ENCODE assay signal across 11 cellular contexts in the genomic region with DNA sequence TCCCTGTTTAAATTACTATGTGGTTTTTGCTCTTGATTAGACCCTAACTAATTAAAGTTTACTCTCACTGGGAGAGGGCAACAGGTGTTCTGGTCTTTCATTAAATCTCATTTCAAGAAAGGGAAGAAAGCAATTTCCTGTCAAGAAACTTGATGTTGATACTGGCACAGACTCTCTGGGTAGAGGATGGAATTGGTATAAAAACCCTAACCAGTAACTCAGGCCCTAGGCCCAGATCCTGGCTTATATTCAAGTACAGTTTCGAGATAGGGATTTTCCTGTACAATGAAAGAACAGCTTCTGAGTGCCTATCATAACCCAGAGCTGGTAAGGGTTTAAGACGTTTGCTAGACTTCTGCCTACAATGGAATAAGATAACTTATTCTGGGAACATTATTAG.
DNase-seq lines count a peak whose midpoint lies in the region; ATAC-seq and TF ChIP-seq lines count a peak whose summit lies in the region.
"Had no signal": no experiment of that assay in that cellular context is flagged by ENCODE, and none has a peak within 500 bp of the region (broad histone marks: within the 10 kb centered on the region; RNA-seq: fewer than 3 reads in every experiment).

No MANE protein-coding gene starts in this region.

- H4K5ac ChIP-seq in H9 (ENCODE audit: insufficient read length, low read depth, low read length) = no peak overlapping the region

- no peaks in the 10 kb centered on the region for H4K20me1 ChIP-seq in H9 (ENCODE audit: control insufficient read depth, insufficient read depth, insufficient read length)

- no peaks in the 10 kb centered on the region for H3K79me2 ChIP-seq in H9 (ENCODE audit: insufficient read depth, low read length)

- no peak overlapping the region for H2BK120ac ChIP-seq in H9 (ENCODE audit: low read depth, low read length, poor library complexity, severe bottlenecking)

- H4K91ac ChIP-seq in H9 (ENCODE audit: insufficient read length, low read depth, low read length) = no peak overlapping the region

- no peaks in the 10 kb centered on the region for H3K23me2 ChIP-seq in H9 (ENCODE audit: insufficient read length, low read depth, low read length, poor library complexity, severe bottlenecking)

- no peak overlapping the region for H3K56ac ChIP-seq in H9 (ENCODE audit: insufficient read length, low read depth, low read length)

- peak overlapping the region in 3 of 4 donors; percentile 21 to 29 (median 23) for H3K27ac ChIP-seq in gastroesophageal sphincter
- no peak overlapping the region for H3K27ac ChIP-seq in H9 (ENCODE audit: insufficient read length, low read depth, low read length)
- H3K27ac ChIP-seq: neutrophil had no signal

- H3K4me3 Mint-ChIP-seq in Caco-2 (ENCODE audit: unreplicated experiment) = no peak overlapping the region
- no peak overlapping the region for H3K4me3 Mint-ChIP-seq in H9

- 25 to 37% methylated on average over 1 to 2 of the region's 2 CpGs for WGBS in gastroesophageal sphincter (ENCODE audit: low coverage in 1 of 2), 2 donors
- WGBS in H9 (ENCODE audit: extremely low coverage, insufficient read length, low lambda C conversion rate) = no CpG with 5 or more reads among the region's 2 CpGs

- TF ChIP-seq CTCF in gastroesophageal sphincter (IDR thresholded peaks at IDR 0.05) (no peak), Caco-2 (IDR thresholded peaks at IDR 0.05; ENCODE audit: insufficient read depth in 1 of 2, low read depth in 1 of 2, low read length in 1 of 2, severe bottlenecking in 1 of 2, unreplicated experiment in 1 of 2) (no peak), H9 (conservative IDR thresholded peaks at IDR 0.05) (no peak)

- H3K36me3 ChIP-seq in gastroesophageal sphincter = peaks cover 0 to 27% of the 10 kb centered on the region in 2 donors
- no peaks in the 10 kb centered on the region for H3K36me3 ChIP-seq in Caco-2 (ENCODE audit: control insufficient read depth, insufficient read depth, low read length)
- H3K36me3 ChIP-seq: neutrophil had no signal

- no peaks in the 10 kb centered on the region for H3K27me3 ChIP-seq in gastroesophageal sphincter
- no peaks in the 10 kb centered on the region for H3K27me3 ChIP-seq in Caco-2 (replicated peaks; ENCODE audit: control insufficient read depth, insufficient read depth, low read length)
- H3K27me3 ChIP-seq in H9 (ENCODE audit: insufficient read depth, low read length) = no peaks in the 10 kb centered on the region
- H3K27me3 ChIP-seq: neutrophil had no signal

- TF ChIP-seq POLR2A in gastroesophageal sphincter (IDR thresholded peaks at IDR 0.05) = no peak

- H3K4me1 ChIP-seq in gastroesophageal sphincter = peaks cover 3 to 21% (median 3%) of the 10 kb centered on the region in 3 donors
- H3K4me1 ChIP-seq in Caco-2 = no peaks in the 10 kb centered on the region
- no peaks in the 10 kb centered on the region for H3K4me1 ChIP-seq in H9 (ENCODE audit: insufficient read depth, low read length)

- H3K4me1 Mint-ChIP-seq in Caco-2 (ENCODE audit: low read depth, unreplicated experiment) (peaks cover 7% of the 10 kb centered on the region), H9 (peaks cover 4% of the 10 kb centered on the region in 2 experiments; a peak in 3 of 4 replicates)

- H3K14ac ChIP-seq in H9 (ENCODE audit: insufficient read depth, low read length) = no peak overlapping the region

- H3K4ac ChIP-seq in H9 (ENCODE audit: low read depth, low read length) = no peak overlapping the region

- H3K9ac ChIP-seq in H9 (ENCODE audit: extremely low read depth, insufficient read length, low read length) = no peak overlapping the region

- no peak overlapping the region for H2BK5ac ChIP-seq in H9 (ENCODE audit: insufficient read length, low read length)

- no peak overlapping the region for H2BK12ac ChIP-seq in H9 (ENCODE audit: insufficient read length, low read depth, low read length)

- DNase-seq in Caco-2 (no peak), NCI-H2196 (lab: John Stamatoyannopoulos, UW; ENCODE audit: unreplicated experiment) (no peak), H9 (no peak), NCI-H1694 treated with DMSO at 0.1 percent for 48 hours (lab: John Stamatoyannopoulos, UW) (no peak)
- DNase-seq: EL, SHP77 treated with DMSO at 0.1 percent for 48 hours had no signal

- no TSS peak for BruUV-seq in Caco-2 (replicated peaks; lab: Mats Ljungman, UMichigan)

- peaks cover 10% of the 10 kb centered on the region for H3K9me3 Mint-ChIP-seq in Caco-2 (ENCODE audit: unreplicated experiment)
- peaks cover 12 to 15% of the 10 kb centered on the region in 2 experiments for H3K9me3 Mint-ChIP-seq in H9

- no peak overlapping the region for H3T11ph ChIP-seq in H9 (ENCODE audit: low read length)

- no peak overlapping the region for H3K18ac ChIP-seq in H9 (ENCODE audit: insufficient read length, low read depth, low read length)

- CTCF ChIA-PET in Caco-2 (lab: Charles Lee) = no interaction called here

- no peak overlapping the region for H2BK20ac ChIP-seq in H9 (ENCODE audit: low read depth, low read length, poor library complexity, severe bottlenecking)

- H2BK15ac ChIP-seq in H9 (ENCODE audit: low read depth, low read length) = no peak overlapping the region

- H3K27me3 Mint-ChIP-seq in Caco-2 (ENCODE audit: insufficient read depth, unreplicated experiment) (no peaks in the 10 kb centered on the region), H9 (ENCODE audit: low read depth) (no peaks in the 10 kb centered on the region; the same call in 1 of the 2 replicates)

- POLR2A ChIA-PET in Caco-2 (lab: Charles Lee) = no interaction called here

- no peak overlapping the region for H3K23ac ChIP-seq in H9 (ENCODE audit: insufficient read length, low read depth, low read length)

- H3K9me3 ChIP-seq in gastroesophageal sphincter = no peaks in the 10 kb centered on the region
- peaks cover 7% of the 10 kb centered on the region; the same call in 1 of the 2 replicates for H3K9me3 ChIP-seq in Caco-2
- no peaks in the 10 kb centered on the region for H3K9me3 ChIP-seq in H9 (ENCODE audit: control insufficient read depth, low read depth, low read length)
- H3K9me3 ChIP-seq: neutrophil had no signal

- H2AK5ac ChIP-seq in H9 (ENCODE audit: insufficient read length, low read length) = no peak overlapping the region

- H3K27ac Mint-ChIP-seq in Caco-2 (ENCODE audit: unreplicated experiment) = no peak overlapping the region
- no peak overlapping the region for H3K27ac Mint-ChIP-seq in H9

- H3K79me1 ChIP-seq in H9 (ENCODE audit: insufficient read depth, low read depth, low read length, poor library complexity, severe bottlenecking) = no peaks in the 10 kb centered on the region

- no peak overlapping the region for H4K8ac ChIP-seq in H9 (replicated peaks; ENCODE audit: insufficient read length, low read depth, low read length)

- intact Hi-C loops in Caco-2 (cut with micrococcal nuclease; ENCODE audit: unreplicated experiment) = no loop called here

- H3K4me2 ChIP-seq in H9 (ENCODE audit: insufficient read depth, insufficient read length, low read length) = no peak overlapping the region

- no peak overlapping the region for H3K4me3 ChIP-seq in gastroesophageal sphincter
- H3K4me3 ChIP-seq in Caco-2 (ENCODE audit: low read depth, low read length) = no peak overlapping the region

- no peak for TF ChIP-seq EP300 in gastroesophageal sphincter (IDR thresholded peaks at IDR 0.05)

- no peak overlapping the region for H2AFZ ChIP-seq in H9 (ENCODE audit: low read length)

- peak; percentile 33 for ATAC-seq in GM18858 (IDR thresholded peaks at IDR 0.05; ENCODE audit: unreplicated experiment)
- ATAC-seq in GM21737 (IDR thresholded peaks at IDR 0.05; ENCODE audit: unreplicated experiment) = peak; percentile 43
- peak; percentile 30 for ATAC-seq in HG03571 (IDR thresholded peaks at IDR 0.05; ENCODE audit: unreplicated experiment)
- ATAC-seq in gastroesophageal sphincter = no peak

- H3K36me3 Mint-ChIP-seq in Caco-2 (ENCODE audit: insufficient read depth, unreplicated experiment) (no peaks in the 10 kb centered on the region), H9 (ENCODE audit: insufficient read depth in 1 of 3, low read depth in 3 of 3) (peaks cover 6 to 14% (median 9%) of the 10 kb centered on the region in 3 experiments; a peak in 6 of 7 replicates)
